26 cellular contexts compared by ENCODE assay signal in genomic region chrX:74438771-74439170, GRCh38. TPM values are rescaled to one million over a fixed set of nuclear protein-coding genes. Genes with fewer than 3 reads are reported as not detected.
"Had no signal": no experiment of that assay in that cellular context is flagged by ENCODE, and none has a peak within 500 bp of the region (broad histone marks: within the 10 kb centered on the region; RNA-seq: fewer than 3 reads in every experiment).

No MANE protein-coding gene starts in this region.

- FAIRE-seq: RCC 7860, TTC549 had no signal

- H3K4me1 Mint-ChIP-seq: activated B cell treated with CpG ODN at 0.5 μM for 24 hours; activated CD4-positive, alpha-beta T cell treated with anti-CD3 and anti-CD28 coated beads, Interleukin-2, amount 10 ng/mL, durations not matched to agents 24 days and 14 days; activated CD8-positive, alpha-beta memory T cell treated with anti-CD3 and anti-CD28 coated beads, Interleukin-2, amount 10 ng/mL, durations not matched to agents 7 days and 5 days; activated naive CD8-positive, alpha-beta T cell treated with anti-CD3 and anti-CD28 coated beads, Interleukin-2, amount 50 U/mL, for 24 hours; T-cell had no signal

- H3K27ac Mint-ChIP-seq: activated B cell treated with CpG ODN at 0.5 μM for 24 hours; activated CD4-positive, alpha-beta T cell treated with anti-CD3 and anti-CD28 coated beads, Interleukin-2, amount 10 ng/mL, durations not matched to agents 24 days and 14 days; activated CD8-positive, alpha-beta memory T cell treated with anti-CD3 and anti-CD28 coated beads, Interleukin-2, amount 10 ng/mL, durations not matched to agents 7 days and 5 days; activated naive CD4-positive, alpha-beta T cell treated with anti-CD3 and anti-CD28 coated beads, Interleukin-2, amount 50 U/mL, for 72 hours; activated naive CD8-positive, alpha-beta T cell treated with anti-CD3 and anti-CD28 coated beads, Interleukin-2, amount 50 U/mL, for 24 hours; activated T-cell treated with anti-CD3 and anti-CD28 coated beads, Interleukin-2, amount 50 U/mL, for 24 hours; activated T-helper 1 cell treated with anti-CD3 and anti-CD28 coated beads, Interleukin-12 subunit alpha, Interleukin-12 subunit beta, Interleukin-2, Interleukin-4 antibody, amounts not matched to agents 30 ng/mL and 10 ng/mL and 1 ng/mL, durations not matched to agents 14 hours and 24 hours and 36 hours; T-cell had no signal

- H3K4me3 ChIP-seq: SK-N-MC had no signal

- H3K9me3 Mint-ChIP-seq: activated B cell treated with CpG ODN at 0.5 μM for 24 hours; activated CD4-positive, alpha-beta T cell treated with anti-CD3 and anti-CD28 coated beads, Interleukin-2, amount 10 ng/mL, durations not matched to agents 24 days and 14 days; activated naive CD4-positive, alpha-beta T cell treated with anti-CD3 and anti-CD28 coated beads, Interleukin-2, amount 50 U/mL, for 72 hours; activated naive CD8-positive, alpha-beta T cell treated with anti-CD3 and anti-CD28 coated beads, Interleukin-2, amount 50 U/mL, for 24 hours; activated T-cell treated with anti-CD3 and anti-CD28 coated beads, Interleukin-2, amount 50 U/mL, for 24 hours; activated T-helper 1 cell treated with anti-CD3 and anti-CD28 coated beads, Interleukin-12 subunit alpha, Interleukin-12 subunit beta, Interleukin-2, Interleukin-4 antibody, amounts not matched to agents 30 ng/mL and 10 ng/mL and 1 ng/mL, durations not matched to agents 14 hours and 24 hours and 36 hours; T-cell had no signal

- DNase-seq: activated B cell treated with CpG ODN at 0.5 μM for 24 hours; activated CD4-positive, alpha-beta T cell treated with anti-CD3 and anti-CD28 coated beads for 1 hour; activated CD4-positive, alpha-beta T cell treated with anti-CD3 and anti-CD28 coated beads, Interleukin-2, amount 10 ng/mL, durations not matched to agents 24 days and 14 days; activated CD4-positive, alpha-beta T cell treated with anti-CD3 and anti-CD28 coated beads, Interleukin-2, amount 50 U/mL, for 48 hours; activated CD8-positive, alpha-beta memory T cell treated with anti-CD3 and anti-CD28 coated beads, Interleukin-2, amount 10 ng/mL, durations not matched to agents 7 days and 5 days; activated effector memory CD4-positive, alpha-beta T cell treated with Interleukin-2 at 50 U/mL for 16 hours; activated naive CD4-positive, alpha-beta T cell; activated naive CD8-positive, alpha-beta T cell treated with anti-CD3 and anti-CD28 coated beads, Interleukin-2, amount 50 U/mL, for 24 hours; activated T-cell treated with anti-CD3 and anti-CD28 coated beads, Interleukin-2, amount 50 U/mL, for 24 hours; amniotic stem cell; NCI-H1105 treated with DMSO at 0.1 percent for 48 hours; NCI-H1436 treated with DMSO at 0.1 percent for 48 hours; NCI-H187; NCI-H2081; NCI-H446; NCI-H524; PC-3; SIG-M5; T-cell; T-helper 2 cell; T1000 had no signal

- ATAC-seq: activated CD8-positive, alpha-beta memory T cell treated with anti-CD3 and anti-CD28 coated beads, Interleukin-2, amount 10 ng/mL, durations not matched to agents 7 days and 5 days; activated naive CD4-positive, alpha-beta T cell treated with anti-CD3 and anti-CD28 coated beads, Interleukin-2, amount 50 U/mL, for 72 hours; activated naive CD8-positive, alpha-beta T cell treated with anti-CD3 and anti-CD28 coated beads, Interleukin-2, amount 50 U/mL, for 24 hours; PC-3; T-cell had no signal

- H3K27ac ChIP-seq: SK-N-MC had no signal

- H3K4me3 Mint-ChIP-seq: activated B cell treated with CpG ODN at 0.5 μM for 24 hours; activated CD4-positive, alpha-beta T cell treated with anti-CD3 and anti-CD28 coated beads, Interleukin-2, amount 10 ng/mL, durations not matched to agents 24 days and 14 days; activated CD8-positive, alpha-beta memory T cell treated with anti-CD3 and anti-CD28 coated beads, Interleukin-2, amount 10 ng/mL, durations not matched to agents 7 days and 5 days; activated naive CD8-positive, alpha-beta T cell treated with anti-CD3 and anti-CD28 coated beads, Interleukin-2, amount 50 U/mL, for 24 hours; activated T-cell treated with anti-CD3 and anti-CD28 coated beads, Interleukin-2, amount 50 U/mL, for 24 hours; activated T-helper 1 cell treated with anti-CD3 and anti-CD28 coated beads, Interleukin-12 subunit alpha, Interleukin-12 subunit beta, Interleukin-2, Interleukin-4 antibody, amounts not matched to agents 30 ng/mL and 10 ng/mL and 1 ng/mL, durations not matched to agents 14 hours and 24 hours and 36 hours; T-cell had no signal

- H3K27me3 Mint-ChIP-seq: activated CD4-positive, alpha-beta T cell treated with anti-CD3 and anti-CD28 coated beads, Interleukin-2, amount 10 ng/mL, durations not matched to agents 24 days and 14 days; activated CD8-positive, alpha-beta memory T cell treated with anti-CD3 and anti-CD28 coated beads, Interleukin-2, amount 10 ng/mL, durations not matched to agents 7 days and 5 days had no signal

- H3K36me3 Mint-ChIP-seq: activated CD8-positive, alpha-beta memory T cell treated with anti-CD3 and anti-CD28 coated beads, Interleukin-2, amount 10 ng/mL, durations not matched to agents 7 days and 5 days; activated naive CD4-positive, alpha-beta T cell treated with anti-CD3 and anti-CD28 coated beads, Interleukin-2, amount 50 U/mL, for 72 hours; T-cell had no signal

RNA-seq across cellular contexts. Expression of gene SLC16A2, which starts 17.5 kb away (rescaled TPM):
- total RNA-seq: activated B cell treated with CpG ODN at 0.5 μM for 24 hours had no signal
